In the genomic region with DNA sequence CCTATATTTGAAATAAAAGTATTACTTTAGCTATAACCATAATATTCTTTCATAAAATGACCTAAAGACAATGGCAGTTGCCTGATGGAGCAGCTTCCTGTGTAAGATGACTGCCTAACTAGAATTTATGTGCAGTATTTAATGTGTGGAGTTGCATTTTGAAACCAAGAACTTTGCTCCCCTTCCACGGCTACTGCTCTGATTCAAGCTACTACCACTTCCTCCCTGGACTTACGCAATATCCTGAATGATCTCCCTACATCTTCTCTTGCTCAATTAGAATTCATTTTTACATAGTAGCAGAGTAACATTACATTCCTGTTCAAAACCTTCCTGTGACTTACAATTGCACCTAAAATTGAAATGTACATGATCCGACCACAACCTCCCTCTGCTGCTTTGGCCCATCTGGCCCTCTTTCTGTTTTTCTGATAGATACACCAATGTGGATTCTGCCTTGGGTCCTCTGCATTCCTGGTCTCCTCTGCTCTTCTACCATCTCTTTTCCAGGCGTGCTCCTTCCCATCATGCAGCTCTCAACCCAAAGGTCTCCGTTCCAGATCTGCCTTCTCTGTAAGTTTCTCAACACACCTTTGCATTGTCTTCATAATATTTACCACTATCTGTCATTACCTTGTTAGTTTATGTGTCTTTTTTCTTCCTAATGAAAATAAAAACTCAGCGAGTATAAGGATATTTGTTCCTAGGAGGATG, we compare ENCODE assay signal across 12 cellular contexts. TPM values are rescaled to one million over a fixed set of nuclear protein-coding genes. Genes with fewer than 3 reads are reported as not detected.
DNase-seq lines count a peak whose midpoint lies in the region; ATAC-seq, FAIRE-seq and TF ChIP-seq lines count a peak whose summit lies in the region.
"Had no signal": no experiment of that assay in that cellular context is flagged by ENCODE, and none has a peak within 500 bp of the region (broad histone marks: within the 10 kb centered on the region; RNA-seq: fewer than 3 reads in every experiment).

No MANE protein-coding gene starts in this region.

- no peaks in the 10 kb centered on the region for H3K9me3 ChIP-seq in K562 (replicated peaks; ENCODE audit: control insufficient read depth, insufficient read depth, low read depth, low read length)

- no peak overlapping the region for H3K4me3 ChIP-seq in K562

- peak overlapping the region; percentile 94 to 99 (median 96) for H3K27ac Mint-ChIP-seq in CD14-positive monocyte
- H3K27ac Mint-ChIP-seq: activated CD4-positive, alpha-beta T cell treated with anti-CD3 and anti-CD28 coated beads, Interleukin-2, amount 10 ng/mL, durations not matched to agents 24 days and 14 days had no signal

- DNase-seq in CD14-positive monocyte (ENCODE audit: low spot score) (peak; percentile 66), M059J (ENCODE audit: low read depth) (peak; percentile 66), K562 (ENCODE audit: extremely low read depth in 1 of 4, low spot score in 3 of 4) (no peak), medulla oblongata (ENCODE audit: extremely low spot score) (peak; percentile 21), hepatic stellate cell (ENCODE audit: low spot score) (no peak), NCI-H146 (lab: John Stamatoyannopoulos, UW) (no peak)
- DNase-seq in stimulated activated naive CD4-positive, alpha-beta T cell treated with Interleukin-2 at 50 U/mL for 16 hours (lab: John Stamatoyannopoulos, UW) = no peak
- DNase-seq in stimulated activated CD4-positive, alpha-beta T cell treated with anti-CD3 and anti-CD28 coated beads, Interleukin-12 subunit alpha, Interleukin-12 subunit beta, amount 100 ng/mL, for 4 hours = no peak
- DNase-seq: activated CD4-positive, alpha-beta T cell treated with anti-CD3 and anti-CD28 coated beads, Interleukin-2, amount 10 ng/mL, durations not matched to agents 24 days and 14 days; effector CD4-positive, alpha-beta T cell; NCI-H446 treated with DMSO at 0.1 percent for 48 hours had no signal

- H3K36me3 ChIP-seq in K562 (ENCODE audit: control insufficient read depth, insufficient read depth, low read length) = no peaks in the 10 kb centered on the region

- TF ChIP-seq CTCF in CD14-positive monocyte (IDR thresholded peaks at IDR 0.05) (no peak), K562 (IDR thresholded peaks at IDR 0.05 in 2 of 3, conservative IDR thresholded peaks at IDR 0.05 in 1 of 3; ENCODE audit: insufficient read depth in 2 of 3, low read depth in 1 of 3, low read length in 3 of 3) (no peak)

- WGBS in K562 (ENCODE audit: insufficient coverage, low coverage, missing lambda C conversion rate) = 7% methylated on average over 6 of the region's 6 CpGs

- no peaks in the 10 kb centered on the region for H3K27me3 Mint-ChIP-seq in CD14-positive monocyte (ENCODE audit: low read depth in 3 of 3)
- H3K27me3 Mint-ChIP-seq: activated CD4-positive, alpha-beta T cell treated with anti-CD3 and anti-CD28 coated beads, Interleukin-2, amount 10 ng/mL, durations not matched to agents 24 days and 14 days had no signal

- no peak for FAIRE-seq in K562 (lab: Jason Lieb, UNC)

- peaks cover 48% of the 10 kb centered on the region for H3K4me1 Mint-ChIP-seq in CD14-positive monocyte

- no peak for TF ChIP-seq EP300 in K562 (IDR thresholded peaks at IDR 0.05; ENCODE audit: low read length)

- no peak overlapping the region for H3K4me2 ChIP-seq in K562 (ENCODE audit: insufficient read depth, low read length)

- H3K9me1 ChIP-seq in K562 (ENCODE audit: control insufficient read depth, insufficient read depth, low read length) = no peaks in the 10 kb centered on the region

- H3K36me3 Mint-ChIP-seq in CD14-positive monocyte = peaks cover 0 to 2% of the 10 kb centered on the region in 2 donors

- no peak for TF ChIP-seq RAD21 in K562 (CRISPR knock-in tag; conservative IDR thresholded peaks at IDR 0.05 in 1 of 2, IDR thresholded peaks at IDR 0.05 in 1 of 2)

- H3K79me2 ChIP-seq in K562 (ENCODE audit: control insufficient read depth, insufficient read depth, low read length) = no peaks in the 10 kb centered on the region
- H3K79me2 ChIP-seq: parathyroid adenoma had no signal

- H3K27ac ChIP-seq in K562 (ENCODE audit: extremely low read depth, low read depth, low read length) = no peak overlapping the region
- H3K27ac ChIP-seq: parathyroid adenoma had no signal

- in situ Hi-C loops in K562 (cut with MboI) = no loop called here

- no peak for TF ChIP-seq POLR2A in K562 (conservative IDR thresholded peaks at IDR 0.05)

- intact Hi-C loops in CD14-positive monocyte (cut with micrococcal nuclease) (loop anchor here in 1 of 2 donors (10.0 kb wide), 2 partner anchors 478 to 808 kb away; no protein-coding TSS in a partner anchor), K562 (cut with micrococcal nuclease) (no loop called here)

- H3K27me3 ChIP-seq in K562 (ENCODE audit: control insufficient read depth in 2 of 2, insufficient read depth in 2 of 2, low read length in 2 of 2) = no peaks in the 10 kb centered on the region

- peak overlapping the region; percentile 72 to 91 for H3K4me3 Mint-ChIP-seq in CD14-positive monocyte
- H3K4me3 Mint-ChIP-seq: activated CD4-positive, alpha-beta T cell treated with anti-CD3 and anti-CD28 coated beads, Interleukin-2, amount 10 ng/mL, durations not matched to agents 24 days and 14 days had no signal

- H3K9ac ChIP-seq in K562 (ENCODE audit: insufficient read depth in 1 of 2, low read depth in 2 of 2, low read length in 2 of 2) = no peak overlapping the region
- H3K9ac ChIP-seq: parathyroid adenoma had no signal

- no peaks in the 10 kb centered on the region for H4K20me1 ChIP-seq in K562 (replicated peaks; ENCODE audit: control insufficient read depth, insufficient read depth, low read length)

- CTCF ChIA-PET in K562 (lab: Yijun Ruan, JAX; ENCODE audit: low intra/inter-chr PET ratio) = no interaction called here

- peak overlapping the region; percentile 27 for H2AFZ ChIP-seq in K562 (ENCODE audit: low read depth, low read length)
- H2AFZ ChIP-seq: parathyroid adenoma had no signal

- H3K9me3 Mint-ChIP-seq in CD14-positive monocyte = peaks cover 0 to 2% (median 0%) of the 10 kb centered on the region in 7 donors
- H3K9me3 Mint-ChIP-seq: activated CD4-positive, alpha-beta T cell treated with anti-CD3 and anti-CD28 coated beads, Interleukin-2, amount 10 ng/mL, durations not matched to agents 24 days and 14 days had no signal

- POLR2A ChIA-PET in K562 (lab: Yijun Ruan, JAX) = no interaction called here

- BruUV-seq in K562 (replicated peaks; lab: Mats Ljungman, UMichigan) = no TSS peak

- no peaks in the 10 kb centered on the region for H3K4me1 ChIP-seq in K562 (replicated peaks in 1 of 2; ENCODE audit: control insufficient read depth in 2 of 2, insufficient read depth in 2 of 2, low read length in 2 of 2)
- H3K4me1 ChIP-seq: parathyroid adenoma had no signal

- no peak; the same call in 2 of the 3 replicates for ATAC-seq in K562

TF ChIP-seq in K562, 482 proteins besides CTCF, POLR2A, EP300 and RAD21 (continues in another document):
- TF ChIP-seq, protein P1, sequence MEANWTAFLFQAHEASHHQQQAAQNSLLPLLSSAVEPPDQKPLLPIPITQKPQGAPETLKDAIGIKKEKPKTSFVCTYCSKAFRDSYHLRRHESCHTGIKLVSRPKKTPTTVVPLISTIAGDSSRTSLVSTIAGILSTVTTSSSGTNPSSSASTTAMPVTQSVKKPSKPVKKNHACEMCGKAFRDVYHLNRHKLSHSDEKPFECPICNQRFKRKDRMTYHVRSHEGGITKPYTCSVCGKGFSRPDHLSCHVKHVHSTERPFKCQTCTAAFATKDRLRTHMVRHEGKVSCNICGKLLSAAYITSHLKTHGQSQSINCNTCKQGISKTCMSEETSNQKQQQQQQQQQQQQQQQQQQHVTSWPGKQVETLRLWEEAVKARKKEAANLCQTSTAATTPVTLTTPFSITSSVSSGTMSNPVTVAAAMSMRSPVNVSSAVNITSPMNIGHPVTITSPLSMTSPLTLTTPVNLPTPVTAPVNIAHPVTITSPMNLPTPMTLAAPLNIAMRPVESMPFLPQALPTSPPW (CRISPR knock-in tag; IDR thresholded peaks at IDR 0.05) = no peak
- peak; percentile 86 for TF ChIP-seq CEBPB (tag; IDR thresholded peaks at IDR 0.05)
- 0 out of 2 replicates have a peak, but pooled peaks have one; percentile 15 for TF ChIP-seq CEBPG (CRISPR knock-in tag; IDR thresholded peaks at IDR 0.05)
- peak in 1 of 2 experiments; percentile 70; a peak in 2 of 4 replicates for TF ChIP-seq CEBPG (tag; conservative IDR thresholded peaks at IDR 0.05 in 1 of 2, IDR thresholded peaks at IDR 0.05 in 1 of 2)
- TF ChIP-seq ZNF232 (CRISPR knock-in tag; IDR thresholded peaks at IDR 0.05) = no peak
- no peak for TF ChIP-seq SMC3 (conservative IDR thresholded peaks at IDR 0.05; ENCODE audit: insufficient read depth, low read depth, low read length)
- no peak for TF ChIP-seq NFXL1 (CRISPR knock-in tag; IDR thresholded peaks at IDR 0.05)
- TF ChIP-seq MEF2D (tag; conservative IDR thresholded peaks at IDR 0.05; ENCODE audit: low read depth) = no peak
- TF ChIP-seq ERF (CRISPR knock-in tag; IDR thresholded peaks at IDR 0.05) = no peak
- no peak for TF ChIP-seq CXXC5 (CRISPR knock-in tag; IDR thresholded peaks at IDR 0.05)
- TF ChIP-seq KLF10 (CRISPR knock-in tag; IDR thresholded peaks at IDR 0.05) = no peak
- TF ChIP-seq RFX7 (CRISPR knock-in tag; IDR thresholded peaks at IDR 0.05) = no peak
- no peak for TF ChIP-seq CBX2 (IDR thresholded peaks at IDR 0.05; ENCODE audit: insufficient read depth, low read length, poor library complexity, severe bottlenecking)
- TF ChIP-seq DMBX1 (CRISPR knock-in tag; IDR thresholded peaks at IDR 0.05; ENCODE audit: borderline replicate concordance) = no peak

RNA-seq across cellular contexts. Expression of a gene that starts 47.4 kb away (rescaled TPM):
- 1 to 10 TPM; 7.2 to 9.6 TPM for polyA plus RNA-seq in CD14-positive monocyte
- total RNA-seq in M059J (2014; rRNA removed; shearing (Covaris generic)) = 13.4 and 23.2 TPM in 2 replicates
- total RNA-seq in K562 (2011; cell fraction: chromatin; rRNA removed; ENCODE audit: low replicate concordance) = 27.5 and 92.2 TPM in 2 replicates
- 14.8 and 22.9 TPM in 2 replicates for total RNA-seq in K562 (2011; cell fraction: nucleolus; rRNA removed)
- total RNA-seq in K562 (2011; cell fraction: nucleoplasm; rRNA removed) = 34.8 and 45.6 TPM in 2 replicates
- 26.4 and 31.4 TPM in 2 replicates for total RNA-seq in K562 (2014; rRNA removed)
- 44.9 and 49.0 TPM in 2 replicates for total RNA-seq in K562 (2014; rRNA removed; fragmentation: Illumina TruSeq; extraction: Trizol)
- 36.4 and 42.4 TPM in 2 replicates for total RNA-seq in K562 (2015; rRNA removed; fragmentation: Illumina TruSeq; extraction: Trizol)
- 36.5 and 42.1 TPM in 2 replicates for total RNA-seq in K562 (2021)
- polyA plus RNA-seq in K562 (2011; rRNA removed) = 18.5 and 27.7 TPM in 2 replicates
- 7.7 and 11.9 TPM in 2 replicates for polyA plus RNA-seq in K562 (2011; cell fraction: cytosol; rRNA removed)
- polyA plus RNA-seq in K562 (2011; cell fraction: nucleus; rRNA removed) = 17.4 and 26.8 TPM in 2 replicates
- polyA plus RNA-seq in K562 (2012) = 16.4 and 19.6 TPM in 2 replicates
- 30.4 and 33.8 TPM in 2 replicates for polyA plus RNA-seq in K562 (2014; fragmentation: Illumina TruSeq; extraction: Trizol)
- 1 to 10 TPM; 7.8 to 8.0 TPM for polyA plus RNA-seq in K562 (2014; fragmentation: Nextera tagmentation; extraction: Ambion mirVana)
- polyA plus RNA-seq in K562 (2014; rRNA removed) = 16.4 and 23.7 TPM in 2 replicates
- polyA minus RNA-seq in K562 (2011; rRNA and poly(A)+ RNA removed) = 135 TPM in 2 replicates
- polyA minus RNA-seq in K562 (2011; cell fraction: cytosol; rRNA and poly(A)+ RNA removed) = 21.7 and 28.6 TPM in 2 replicates
- polyA minus RNA-seq in K562 (2011; cell fraction: nucleus; rRNA and poly(A)+ RNA removed) = 61.0 and 114 TPM in 2 replicates

Comparison
In these comparisons a context has a peak if more than half of its experiments do, and no peak if none do; other contexts are left out.
1. DNase-seq: peak in CD14-positive monocyte (single experiment), M059J (single experiment) and medulla oblongata (single experiment); none in K562 (0 of 4), stimulated activated naive CD4-positive, alpha-beta T cell treated with Interleukin-2 at 50 U/mL for 16 hours (single experiment), hepatic stellate cell (single experiment), stimulated activated CD4-positive, alpha-beta T cell treated with anti-CD3 and anti-CD28 coated beads, Interleukin-12 subunit alpha, Interleukin-12 subunit beta, amount 100 ng/mL, for 4 hours (single experiment) and NCI-H146 (single experiment).